In genomic region chr4:2953496-2953895, GRCh38 we compare ENCODE assay signal across 19 cellular contexts. TPM values are rescaled to one million over a fixed set of nuclear protein-coding genes. Genes with fewer than 3 reads are reported as not detected.
A peak's percentile ranks its signal among the peaks of the same experiment; 100 is the strongest.
DNase-seq lines count a peak whose midpoint lies in the region; ATAC-seq and TF ChIP-seq lines count a peak whose summit lies in the region.
"Had no signal": no experiment of that assay in that cellular context is flagged by ENCODE, and none has a peak within 500 bp of the region (broad histone marks: within the 10 kb centered on the region; RNA-seq: fewer than 3 reads in every experiment).

No MANE protein-coding gene starts in this region.

- H3K4me1 ChIP-seq in mammary epithelial cell (ENCODE audit: insufficient read depth, low read length) = peaks cover under 1% of the 10 kb centered on the region

- H3K4me1 Mint-ChIP-seq in activated T-cell treated with anti-CD3 and anti-CD28 coated beads, Interleukin-2, amount 50 U/mL, for 72 hours (ENCODE audit: low read depth) = peaks cover 54% of the 10 kb centered on the region
- peaks cover 7 to 10% (median 10%) of the 10 kb centered on the region in 3 donors for H3K4me1 Mint-ChIP-seq in IgD-negative memory B cell
- peaks cover 37% of the 10 kb centered on the region for H3K4me1 Mint-ChIP-seq in activated naive CD8-positive, alpha-beta T cell treated with anti-CD3 and anti-CD28 coated beads for 36 hours
- H3K4me1 Mint-ChIP-seq in nephron progenitor cell = peaks cover 13% of the 10 kb centered on the region

- no peak overlapping the region for H3K4me3 ChIP-seq in mammary epithelial cell (replicated peaks in 1 of 3; ENCODE audit: insufficient read depth in 1 of 3, low read depth in 2 of 3, low read length in 3 of 3)
- H3K4me3 ChIP-seq: GM23248, tibial nerve had no signal

- H3K36me3 ChIP-seq in mammary epithelial cell (ENCODE audit: insufficient read depth, low read length) = peaks cover 43% of the 10 kb centered on the region

- H3K36me3 Mint-ChIP-seq in activated T-cell treated with anti-CD3 and anti-CD28 coated beads, Interleukin-2, amount 50 U/mL, for 72 hours (ENCODE audit: insufficient read depth in 2 of 2) = peaks cover 27 to 58% of the 10 kb centered on the region in 2 donors
- H3K36me3 Mint-ChIP-seq in IgD-negative memory B cell (peaks cover 6% of the 10 kb centered on the region), nephron progenitor cell (ENCODE audit: low read depth) (peaks cover 82% of the 10 kb centered on the region)
- H3K36me3 Mint-ChIP-seq in activated naive CD8-positive, alpha-beta T cell treated with anti-CD3 and anti-CD28 coated beads for 36 hours = peaks cover 63% of the 10 kb centered on the region

- H3K4me2 ChIP-seq in mammary epithelial cell (ENCODE audit: insufficient read depth, low read depth, low read length) = no peak overlapping the region
- H3K4me2 ChIP-seq: SK-N-SH had no signal

- H2AFZ ChIP-seq in mammary epithelial cell (ENCODE audit: low read depth, low read length) = no peak overlapping the region
- H2AFZ ChIP-seq: GM23248 had no signal

- in situ Hi-C loops in mammary epithelial cell (cut with MboI; ENCODE audit: low sequenced_read_pairs in 2 of 2) = no loop called here

- no peaks in the 10 kb centered on the region for H3K9me3 ChIP-seq in mammary epithelial cell (replicated peaks; ENCODE audit: insufficient read depth, low read length)
- H3K9me3 ChIP-seq: SK-N-SH, tibial nerve had no signal

- H3K27me3 Mint-ChIP-seq in activated T-cell treated with anti-CD3 and anti-CD28 coated beads, Interleukin-2, amount 50 U/mL, for 72 hours (ENCODE audit: low read depth) = no peaks in the 10 kb centered on the region
- H3K27me3 Mint-ChIP-seq in IgD-negative memory B cell = no peaks in the 10 kb centered on the region
- no peaks in the 10 kb centered on the region for H3K27me3 Mint-ChIP-seq in activated naive CD8-positive, alpha-beta T cell treated with anti-CD3 and anti-CD28 coated beads for 36 hours
- H3K27me3 Mint-ChIP-seq in nephron progenitor cell (ENCODE audit: low read depth, poor library complexity) = no peaks in the 10 kb centered on the region
- H3K27me3 Mint-ChIP-seq: naive thymus-derived CD8-positive, alpha-beta T cell had no signal

- no peak for ATAC-seq in activated T-cell treated with anti-CD3 and anti-CD28 coated beads, Interleukin-2, amount 50 U/mL, for 72 hours (replicated peaks in 1 of 2)

- CTCF ChIA-PET in mammary epithelial cell (lab: Charles Lee; ENCODE audit: low non-redundant PET) = no interaction called here

- 86% methylated on average over 6 of the region's 6 CpGs for WGBS in mammary epithelial cell (ENCODE audit: low coverage, missing lambda C conversion rate)

- no TSS peak for BruUV-seq in mammary epithelial cell (replicated peaks; lab: Mats Ljungman, UMichigan)

- no peak for DNase-seq in activated T-cell treated with anti-CD3 and anti-CD28 coated beads, Interleukin-2, amount 50 U/mL, for 72 hours
- DNase-seq in activated T-cell treated with anti-CD3 and anti-CD28 coated beads, Interleukin-2, amount 50 U/mL, for 1 hour = no peak
- DNase-seq in activated naive CD8-positive, alpha-beta T cell treated with anti-CD3 and anti-CD28 coated beads for 36 hours = no peak
- no peak for DNase-seq in nephron progenitor cell
- no peak for DNase-seq in UCSD-AML1 (lab: John Stamatoyannopoulos, UW; ENCODE audit: unreplicated experiment)
- no peak for DNase-seq in mammary epithelial cell
- no peak for DNase-seq in GDM1 (lab: John Stamatoyannopoulos, UW)
- DNase-seq: cerebellar nuclear complex; effector CD4-positive, alpha-beta T cell; GM23248; IMR-90; mesendoderm; naive thymus-derived CD8-positive, alpha-beta T cell; NCI-H2107; NCI-H524; SK-N-SH had no signal

- dilution Hi-C loops in mammary epithelial cell (cut with HindIII; ENCODE audit: low sequenced_read_pairs) = no loop called here

- intact Hi-C loops in mammary epithelial cell (cut with micrococcal nuclease) = no loop called here

- no peaks in the 10 kb centered on the region for H3K27me3 ChIP-seq in mammary epithelial cell (ENCODE audit: insufficient read depth, low read length)
- H3K27me3 ChIP-seq: tibial nerve had no signal

- peaks cover 44% of the 10 kb centered on the region for H3K79me2 ChIP-seq in mammary epithelial cell (ENCODE audit: insufficient read depth, low read length)

- peak overlapping the region; percentile 92 for H3K27ac Mint-ChIP-seq in activated T-cell treated with anti-CD3 and anti-CD28 coated beads, Interleukin-2, amount 50 U/mL, for 72 hours
- H3K27ac Mint-ChIP-seq in IgD-negative memory B cell (peak overlapping the region in 2 of 3 donors; percentile 50 to 87), nephron progenitor cell (peak overlapping the region; percentile 69)
- peak overlapping the region; percentile 86 for H3K27ac Mint-ChIP-seq in activated naive CD8-positive, alpha-beta T cell treated with anti-CD3 and anti-CD28 coated beads for 36 hours

- peaks cover 3% of the 10 kb centered on the region for H4K20me1 ChIP-seq in mammary epithelial cell (ENCODE audit: insufficient read depth, low read length)

- no peak overlapping the region for H3K9ac ChIP-seq in mammary epithelial cell (ENCODE audit: insufficient read depth, low read length)
- H3K9ac ChIP-seq: GM23248, SK-N-SH had no signal

- H3K9me3 Mint-ChIP-seq in activated T-cell treated with anti-CD3 and anti-CD28 coated beads, Interleukin-2, amount 50 U/mL, for 72 hours = no peaks in the 10 kb centered on the region
- H3K9me3 Mint-ChIP-seq in IgD-negative memory B cell = no peaks in the 10 kb centered on the region
- no peaks in the 10 kb centered on the region for H3K9me3 Mint-ChIP-seq in activated naive CD8-positive, alpha-beta T cell treated with anti-CD3 and anti-CD28 coated beads for 36 hours
- H3K9me3 Mint-ChIP-seq in nephron progenitor cell = no peaks in the 10 kb centered on the region
- H3K9me3 Mint-ChIP-seq: naive thymus-derived CD8-positive, alpha-beta T cell had no signal

- H3K4me3 Mint-ChIP-seq in activated T-cell treated with anti-CD3 and anti-CD28 coated beads, Interleukin-2, amount 50 U/mL, for 72 hours = peak overlapping the region; percentile 63 to 81
- no peak overlapping the region for H3K4me3 Mint-ChIP-seq in IgD-negative memory B cell
- no peak overlapping the region for H3K4me3 Mint-ChIP-seq in activated naive CD8-positive, alpha-beta T cell treated with anti-CD3 and anti-CD28 coated beads for 36 hours
- H3K4me3 Mint-ChIP-seq in nephron progenitor cell = no peak overlapping the region
- H3K4me3 Mint-ChIP-seq: naive thymus-derived CD8-positive, alpha-beta T cell had no signal

- TF ChIP-seq CTCF in nephron progenitor cell (IDR thresholded peaks at IDR 0.05) (no peak), mammary epithelial cell (conservative IDR thresholded peaks at IDR 0.05 in 1 of 2, IDR thresholded peaks at IDR 0.05 in 1 of 2; ENCODE audit: extremely low read depth in 1 of 2, insufficient read depth in 1 of 2, low read depth in 1 of 2, low read length in 2 of 2) (no peak)

- H3K27ac ChIP-seq in mammary epithelial cell (ENCODE audit: insufficient read depth, low read depth, low read length) = no peak overlapping the region
- H3K27ac ChIP-seq: GM23248, HL-60, tibial nerve had no signal

RNA-seq across cellular contexts. Expression of gene NOP14, which starts 9.7 kb away (rescaled TPM):
- 10 to 100 TPM; 72.0 to 75.8 TPM for total RNA-seq in activated T-cell treated with anti-CD3 and anti-CD28 coated beads, Interleukin-2, amount 50 U/mL, for 72 hours
- polyA plus RNA-seq in IgD-negative memory B cell (18.9 TPM), mammary epithelial cell (16.1 TPM)
- total RNA-seq in activated naive CD8-positive, alpha-beta T cell treated with anti-CD3 and anti-CD28 coated beads for 36 hours = 100 to 1,000 TPM in 1 of 2 experiments, 10 to 100 TPM in 1; 99.1 to 102 TPM
- 10 to 100 TPM; 22.8 to 40.0 TPM for total RNA-seq in mammary epithelial cell
- 37.5 TPM for polyA minus RNA-seq in mammary epithelial cell

RNA-seq across cellular contexts. Expression of gene GRK4, which starts 9.9 kb away (rescaled TPM):
- total RNA-seq in activated T-cell treated with anti-CD3 and anti-CD28 coated beads, Interleukin-2, amount 50 U/mL, for 72 hours = 1 to 10 TPM; 3.8 to 5.5 TPM
- 0.99 TPM for polyA plus RNA-seq in IgD-negative memory B cell
- total RNA-seq in activated naive CD8-positive, alpha-beta T cell treated with anti-CD3 and anti-CD28 coated beads for 36 hours = 1 to 10 TPM; 2.6 to 3.2 TPM
- 1 to 10 TPM; 5.4 to 6.8 TPM for total RNA-seq in mammary epithelial cell
- polyA plus RNA-seq in mammary epithelial cell = 2.1 TPM
- polyA minus RNA-seq in mammary epithelial cell = not detected

Comparison
In these comparisons a context has a peak if more than half of its experiments do, and no peak if none do; other contexts are left out.
1. H3K4me3 Mint-ChIP-seq: peak in activated T-cell treated with anti-CD3 and anti-CD28 coated beads, Interleukin-2, amount 50 U/mL, for 72 hours (2 of 2); none in IgD-negative memory B cell (0 of 4), activated naive CD8-positive, alpha-beta T cell treated with anti-CD3 and anti-CD28 coated beads for 36 hours (single experiment) and nephron progenitor cell (single experiment).
2. Peak in every context shown above with its lines, with median percentiles within 50 percentile points of each other: H3K27ac Mint-ChIP-seq.